13 cellular contexts compared by ENCODE assay signal in the genomic region with DNA sequence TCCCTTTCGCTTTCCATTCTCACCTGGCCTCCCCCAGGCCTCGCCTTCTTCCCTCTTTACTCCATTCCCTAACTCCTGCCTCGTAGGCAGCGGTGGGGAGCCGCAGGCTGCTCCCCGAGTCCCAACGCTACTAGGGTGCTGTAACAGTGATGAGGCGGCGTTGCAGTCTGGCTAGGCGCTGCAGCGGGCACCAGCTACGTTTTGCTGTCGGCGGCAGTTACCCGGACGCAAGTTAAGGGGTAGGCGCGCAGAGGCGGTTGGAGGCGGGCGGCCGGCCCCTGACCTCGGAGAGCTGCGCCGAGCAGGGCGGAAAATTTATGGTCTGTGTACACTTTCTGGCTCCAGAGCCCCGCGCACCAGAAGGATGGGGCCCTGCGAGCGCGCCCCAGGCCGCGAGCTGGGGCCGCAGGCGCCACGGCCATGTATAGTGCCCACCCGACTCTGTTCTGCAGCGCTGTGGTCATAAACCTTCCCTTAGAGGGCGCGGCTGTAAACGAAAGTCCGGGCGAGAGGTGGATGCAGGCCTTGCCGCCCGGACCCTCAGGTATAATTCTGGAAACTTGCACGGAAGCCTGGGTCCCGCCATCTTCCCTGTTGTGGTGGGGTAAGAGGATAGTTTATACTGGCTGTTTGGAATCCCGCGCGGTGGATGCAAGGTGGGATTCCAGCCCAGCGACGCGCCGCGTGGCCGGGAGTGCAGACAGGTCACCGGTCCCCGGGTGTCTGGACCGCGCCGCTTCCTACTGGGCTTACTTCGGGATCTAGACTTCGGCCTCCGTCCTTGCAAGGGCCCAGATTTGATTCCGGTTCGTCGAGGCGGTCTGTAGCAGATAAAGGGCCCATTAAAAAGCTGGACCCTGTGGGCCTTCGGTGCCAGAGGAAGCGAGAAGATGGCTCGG. TPM values are rescaled to one million over a fixed set of nuclear protein-coding genes. Genes with fewer than 3 reads are reported as not detected.
DNase-seq lines count a peak whose midpoint lies in the region; ATAC-seq and TF ChIP-seq lines count a peak whose summit lies in the region.
"Had no signal": no experiment of that assay in that cellular context is flagged by ENCODE, and none has a peak within 500 bp of the region (broad histone marks: within the 10 kb centered on the region; RNA-seq: fewer than 3 reads in every experiment).

No MANE protein-coding gene starts in this region.

- H3K36me3 ChIP-seq in H7 (replicated peaks; ENCODE audit: control insufficient read depth, insufficient read depth, low read length): no peaks in the 10 kb centered on the region
- no peaks in the 10 kb centered on the region for H3K36me3 ChIP-seq in sigmoid colon
- H3K36me3 ChIP-seq: adrenal gland had no signal

- H3K27ac ChIP-seq in sigmoid colon: peak overlapping the region in 3 of 4 donors; percentile 74 to 85 (median 78)
- H3K27ac ChIP-seq: adrenal gland, HL-60 had no signal

- no peak for TF ChIP-seq EP300 in sigmoid colon (IDR thresholded peaks at IDR 0.05)

- H3K27me3 ChIP-seq in H7 (ENCODE audit: control insufficient read depth, insufficient read depth, low read length) (peaks cover 80% of the 10 kb centered on the region), sigmoid colon (no peaks in the 10 kb centered on the region)

- TF ChIP-seq CTCF in choroid plexus epithelial cell (conservative IDR thresholded peaks at IDR 0.05; ENCODE audit: low read depth, low read length) (no peak), sigmoid colon (IDR thresholded peaks at IDR 0.05) (no peak)

- peaks cover 0 to 33% (median 14%) of the 10 kb centered on the region in 4 donors for H3K4me1 ChIP-seq in sigmoid colon

- intact Hi-C loops in left colon (cut with DNase I, micrococcal nuclease): no loop called here
- intact Hi-C loops in sigmoid colon (cut with DNase I): no loop called here

- H3K9me3 ChIP-seq in sigmoid colon: no peaks in the 10 kb centered on the region
- H3K9me3 ChIP-seq: adrenal gland had no signal

- DNase-seq in H7 (peak; percentile 80), choroid plexus epithelial cell (ENCODE audit: low read depth) (no peak), left colon (no peak), sigmoid colon (peak; percentile 75), EL (no peak), ACHN (no peak)
- DNase-seq in stimulated activated CD4-positive, alpha-beta T cell treated with anti-CD3 and anti-CD28 coated beads, Interleukin-4, amount 100 ng/mL, for 1 hour: no peak
- DNase-seq: adrenal gland, immature natural killer cell, NCI-H446 treated with DMSO at 0.1 percent for 48 hours, T1000 had no signal

- TF ChIP-seq POLR2A in sigmoid colon (IDR thresholded peaks at IDR 0.05): no peak

- 15 to 30% methylated on average over 71 of the region's 71 CpGs for WGBS in sigmoid colon, 2 donors

- in situ Hi-C loops in ACHN (cut with HindIII; ENCODE audit: low pct_ligation_motif_present, low pct_unique_long_range_greater_than_20kb, low sequenced_read_pairs): no loop called here

- H3K4me3 ChIP-seq in H7 (ENCODE audit: insufficient read depth, low read depth, low read length) (peak overlapping the region; percentile 28), choroid plexus epithelial cell (ENCODE audit: low read depth, low read length) (peak overlapping the region; percentile 16), sigmoid colon (peak overlapping the region; percentile 27 to 48 (median 44))

- ATAC-seq in left colon (peak; percentile 27), GM18511 (IDR thresholded peaks at IDR 0.05; ENCODE audit: unreplicated experiment) (no peak)

RNA-seq across cellular contexts. Expression of gene HLX, which starts 15.0 kb away (rescaled TPM):
- 0.21 TPM in 1 of 2 replicates, not detected in the other for total RNA-seq in H7 (2014; rRNA removed; shearing (Covaris generic))
- total RNA-seq in left colon (10 to 100 TPM in 1 of 2 donors, 1 to 10 TPM in 1; 3.1 to 12.3 TPM), sigmoid colon (10 to 100 TPM; 28.2 to 53.5 (median 37.8) TPM)
- polyA plus RNA-seq in sigmoid colon: 10 to 100 TPM in 1 of 3 donors, 1 to 10 TPM in 1, under 1 TPM in 1; 0.92 to 10.7 (median 9.0) TPM

Comparison
In these comparisons a context has a peak if more than half of its experiments do, and no peak if none do; other contexts are left out.
1. DNase-seq: peak in H7 (single experiment) and sigmoid colon (single experiment); none in choroid plexus epithelial cell (single experiment), left colon (0 of 2), EL (single experiment), stimulated activated CD4-positive, alpha-beta T cell treated with anti-CD3 and anti-CD28 coated beads, Interleukin-4, amount 100 ng/mL, for 1 hour (single experiment) and ACHN (single experiment).
2. Peak in every context shown above with its lines, with median percentiles within 50 percentile points of each other: H3K4me3 ChIP-seq.